Comparison of ENCODE assay signal across 33 cellular contexts in the genomic region with DNA sequence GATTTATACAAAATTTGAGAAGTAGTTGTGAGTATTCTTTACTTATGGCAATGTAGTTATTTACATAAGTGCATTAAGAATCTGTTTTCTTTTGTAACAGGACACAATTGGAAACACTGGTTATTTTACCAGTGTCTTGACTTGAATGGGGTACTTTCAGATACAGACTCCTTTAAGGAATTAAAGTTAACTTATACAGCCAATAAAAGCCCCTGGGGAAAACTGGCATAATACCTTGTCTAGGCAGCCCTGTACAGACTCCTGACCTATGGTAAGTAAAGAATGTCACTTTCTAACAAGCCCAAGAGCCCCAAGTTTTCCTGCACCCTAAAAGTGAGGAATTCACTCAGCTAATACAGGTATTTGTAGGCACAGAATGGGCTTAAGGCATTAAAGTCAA.
"Had no signal": no experiment of that assay in that cellular context is flagged by ENCODE, and none has a peak within 500 bp of the region (broad histone marks: within the 10 kb centered on the region; RNA-seq: fewer than 3 reads in every experiment).

No MANE protein-coding gene starts in this region.

- H3K36me3 ChIP-seq: adrenal gland, breast epithelium, cardiac muscle cell had no signal

- H3K27me3 Mint-ChIP-seq: activated CD4-positive, alpha-beta memory T cell treated with anti-CD3 and anti-CD28 coated beads, Interleukin-2, amount 10 ng/mL, durations not matched to agents 7 days and 5 days; activated CD4-positive, alpha-beta T cell treated with anti-CD3 and anti-CD28 coated beads, Interleukin-2, amount 10 ng/mL, durations not matched to agents 7 days and 5 days; activated naive CD4-positive, alpha-beta T cell treated with anti-CD3 and anti-CD28 coated beads, Interleukin-2, amount 50 U/mL, for 24 hours; activated naive CD8-positive, alpha-beta T cell treated with anti-CD3 and anti-CD28 coated beads for 36 hours; activated naive CD8-positive, alpha-beta T cell treated with anti-CD3 and anti-CD28 coated beads, Interleukin-2, amount 50 U/mL, for 24 hours; central memory CD8-positive, alpha-beta T cell; dendritic cell treated with granulocyte-macrophage colony-stimulating factor and Interleukin-4, amounts not matched to agents 40 ng/mL and 50 ng/mL, for 4 days; T-helper 17 cell had no signal

- H3K36me3 Mint-ChIP-seq: activated naive CD4-positive, alpha-beta T cell treated with anti-CD3 and anti-CD28 coated beads, Interleukin-2, amount 50 U/mL, for 24 hours; activated naive CD8-positive, alpha-beta T cell treated with anti-CD3 and anti-CD28 coated beads for 36 hours; brain had no signal

- H3K27ac ChIP-seq: adrenal gland, breast epithelium, cardiac muscle cell, coronary artery, dorsolateral prefrontal cortex had no signal

- H3K4me1 Mint-ChIP-seq: activated CD4-positive, alpha-beta memory T cell treated with anti-CD3 and anti-CD28 coated beads, Interleukin-2, amount 10 ng/mL, durations not matched to agents 7 days and 5 days; activated CD4-positive, alpha-beta T cell treated with anti-CD3 and anti-CD28 coated beads, Interleukin-2, amount 10 ng/mL, durations not matched to agents 7 days and 5 days; activated naive CD4-positive, alpha-beta T cell treated with anti-CD3 and anti-CD28 coated beads, Interleukin-2, amount 50 U/mL, for 24 hours; activated naive CD8-positive, alpha-beta T cell treated with anti-CD3 and anti-CD28 coated beads for 36 hours; activated naive CD8-positive, alpha-beta T cell treated with anti-CD3 and anti-CD28 coated beads, Interleukin-2, amount 50 U/mL, for 24 hours; brain; central memory CD8-positive, alpha-beta T cell; T-helper 17 cell had no signal

- ATAC-seq: activated naive CD8-positive, alpha-beta T cell treated with anti-CD3 and anti-CD28 coated beads, Interleukin-2, amount 50 U/mL, for 24 hours; activated T-cell treated with anti-CD3 and anti-CD28 coated beads, Interleukin-2, amount 50 U/mL, for 72 hours; esophagus mucosa; T-helper 17 cell had no signal

- H3K27me3 ChIP-seq: adrenal gland, cardiac muscle cell had no signal

- H3K4me3 ChIP-seq: adrenal gland, breast epithelium, cardiac muscle cell, coronary artery, dorsolateral prefrontal cortex had no signal

- DNase-seq: activated CD4-positive, alpha-beta memory T cell treated with anti-CD3 and anti-CD28 coated beads, Interleukin-2, amount 10 ng/mL, durations not matched to agents 7 days and 5 days; activated CD4-positive, alpha-beta T cell treated with anti-CD3 and anti-CD28 coated beads for 1 hour; activated CD4-positive, alpha-beta T cell treated with anti-CD3 and anti-CD28 coated beads for 4 hours; activated CD4-positive, alpha-beta T cell treated with anti-CD3 and anti-CD28 coated beads, Interleukin-2, amount 10 ng/mL, durations not matched to agents 7 days and 5 days; activated CD4-positive, alpha-beta T cell treated with anti-CD3 and anti-CD28 coated beads, Interleukin-2, amount 50 U/mL, for 4 hours; activated CD8-positive, alpha-beta memory T cell treated with anti-CD3 and anti-CD28 coated beads, Interleukin-2, amount 50 U/mL, for 48 hours; activated gamma-delta T cell treated with Interleukin-2 at 50 U/mL for 16 hours; activated naive CD4-positive, alpha-beta T cell treated with Interleukin-2 at 50 U/mL for 16 hours; activated naive CD8-positive, alpha-beta T cell treated with anti-CD3 and anti-CD28 coated beads for 36 hours; activated naive CD8-positive, alpha-beta T cell treated with anti-CD3 and anti-CD28 coated beads, Interleukin-2, amount 50 U/mL, for 24 hours; activated T-cell treated with anti-CD3 and anti-CD28 coated beads for 4 hours; activated T-cell treated with anti-CD3 and anti-CD28 coated beads, Interleukin-2, amount 50 U/mL, for 24 hours; activated T-cell treated with anti-CD3 and anti-CD28 coated beads, Interleukin-2, amount 50 U/mL, for 72 hours; adrenal gland; amygdala; aorta; dorsolateral prefrontal cortex; effector memory CD4-positive, alpha-beta T cell; endodermal cell; foreskin fibroblast; head of caudate nucleus; hippocampal formation; T-helper 17 cell; T1000 had no signal

- H3K9me3 Mint-ChIP-seq: activated CD4-positive, alpha-beta memory T cell treated with anti-CD3 and anti-CD28 coated beads, Interleukin-2, amount 10 ng/mL, durations not matched to agents 7 days and 5 days; activated CD4-positive, alpha-beta T cell treated with anti-CD3 and anti-CD28 coated beads, Interleukin-2, amount 10 ng/mL, durations not matched to agents 7 days and 5 days; activated naive CD4-positive, alpha-beta T cell treated with anti-CD3 and anti-CD28 coated beads, Interleukin-2, amount 50 U/mL, for 24 hours; activated naive CD8-positive, alpha-beta T cell treated with anti-CD3 and anti-CD28 coated beads for 36 hours; activated naive CD8-positive, alpha-beta T cell treated with anti-CD3 and anti-CD28 coated beads, Interleukin-2, amount 50 U/mL, for 24 hours; activated T-cell treated with anti-CD3 and anti-CD28 coated beads, Interleukin-2, amount 50 U/mL, for 24 hours; activated T-cell treated with anti-CD3 and anti-CD28 coated beads, Interleukin-2, amount 50 U/mL, for 72 hours; brain; dendritic cell treated with granulocyte-macrophage colony-stimulating factor and Interleukin-4, amounts not matched to agents 40 ng/mL and 50 ng/mL, for 4 days; endodermal cell had no signal

- H3K9me3 ChIP-seq: breast epithelium had no signal

- H3K4me1 ChIP-seq: adrenal gland, breast epithelium had no signal

- H3K4me3 Mint-ChIP-seq: activated CD4-positive, alpha-beta memory T cell treated with anti-CD3 and anti-CD28 coated beads, Interleukin-2, amount 10 ng/mL, durations not matched to agents 7 days and 5 days; activated CD4-positive, alpha-beta T cell treated with anti-CD3 and anti-CD28 coated beads, Interleukin-2, amount 10 ng/mL, durations not matched to agents 7 days and 5 days; activated naive CD4-positive, alpha-beta T cell treated with anti-CD3 and anti-CD28 coated beads, Interleukin-2, amount 50 U/mL, for 24 hours; activated naive CD8-positive, alpha-beta T cell treated with anti-CD3 and anti-CD28 coated beads for 36 hours; activated naive CD8-positive, alpha-beta T cell treated with anti-CD3 and anti-CD28 coated beads, Interleukin-2, amount 50 U/mL, for 24 hours; activated T-cell treated with anti-CD3 and anti-CD28 coated beads, Interleukin-2, amount 50 U/mL, for 24 hours; activated T-cell treated with anti-CD3 and anti-CD28 coated beads, Interleukin-2, amount 50 U/mL, for 72 hours; brain; central memory CD8-positive, alpha-beta T cell; dendritic cell treated with granulocyte-macrophage colony-stimulating factor and Interleukin-4, amounts not matched to agents 40 ng/mL and 50 ng/mL, for 4 days; endodermal cell; T-helper 17 cell; T-helper 2 cell treated with Interferon-gamma antibody and Interleukin-4, amounts not matched to agents 5 μg/mL and 100 μg/mL, for 36 hours had no signal

- H3K27ac Mint-ChIP-seq: activated CD4-positive, alpha-beta memory T cell treated with anti-CD3 and anti-CD28 coated beads, Interleukin-2, amount 10 ng/mL, durations not matched to agents 7 days and 5 days; activated CD4-positive, alpha-beta T cell treated with anti-CD3 and anti-CD28 coated beads, Interleukin-2, amount 10 ng/mL, durations not matched to agents 7 days and 5 days; activated naive CD4-positive, alpha-beta T cell treated with anti-CD3 and anti-CD28 coated beads, Interleukin-2, amount 50 U/mL, for 24 hours; activated naive CD8-positive, alpha-beta T cell treated with anti-CD3 and anti-CD28 coated beads for 36 hours; activated naive CD8-positive, alpha-beta T cell treated with anti-CD3 and anti-CD28 coated beads, Interleukin-2, amount 50 U/mL, for 24 hours; activated T-cell treated with anti-CD3 and anti-CD28 coated beads, Interleukin-2, amount 50 U/mL, for 24 hours; activated T-cell treated with anti-CD3 and anti-CD28 coated beads, Interleukin-2, amount 50 U/mL, for 72 hours; brain; dendritic cell treated with granulocyte-macrophage colony-stimulating factor and Interleukin-4, amounts not matched to agents 40 ng/mL and 50 ng/mL, for 4 days; T-helper 17 cell; T-helper 2 cell treated with Interferon-gamma antibody and Interleukin-4, amounts not matched to agents 5 μg/mL and 100 μg/mL, for 36 hours had no signal
